ENCODE assay signal across 16 cellular contexts in the genomic region with DNA sequence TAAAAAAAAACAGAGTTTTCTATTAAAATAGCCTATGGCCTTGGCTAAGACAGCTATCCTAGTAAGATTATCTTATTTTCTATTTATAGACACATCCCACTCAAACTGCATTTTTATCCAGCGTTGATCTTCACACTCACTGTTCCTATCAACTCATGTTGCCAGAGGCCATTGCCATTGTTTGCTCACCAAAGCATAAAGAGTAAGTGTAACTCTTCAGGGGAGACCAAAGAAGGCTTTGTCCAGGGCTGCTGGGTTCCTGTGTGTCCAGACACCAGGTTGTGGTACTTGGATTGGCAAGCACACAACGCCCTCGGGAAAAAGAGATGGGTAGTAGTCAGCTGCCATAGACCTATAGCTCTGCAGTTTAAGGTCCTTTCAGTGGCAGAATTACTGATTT. TPM values are rescaled to one million over a fixed set of nuclear protein-coding genes. Genes with fewer than 3 reads are reported as not detected.
DNase-seq lines count a peak whose midpoint lies in the region; ATAC-seq and TF ChIP-seq lines count a peak whose summit lies in the region.
"Had no signal": no experiment of that assay in that cellular context is flagged by ENCODE, and none has a peak within 500 bp of the region (broad histone marks: within the 10 kb centered on the region; RNA-seq: fewer than 3 reads in every experiment).

No MANE protein-coding gene starts in this region.

- peak overlapping the region; percentile 87 for H3K4ac ChIP-seq in IMR-90 (ENCODE audit: low read depth, low read length)
- H3K4ac ChIP-seq in mesendoderm (ENCODE audit: low read depth, low read length): no peak overlapping the region

- no peaks in the 10 kb centered on the region for H3K27me3 ChIP-seq in IMR-90 (ENCODE audit: control insufficient read depth, insufficient read depth, low read length)
- H3K27me3 ChIP-seq in mesendoderm (ENCODE audit: insufficient read depth, low read length, poor library complexity): no peaks in the 10 kb centered on the region
- H3K27me3 ChIP-seq: BLaER1 treated with 17β-estradiol and CSF1 and Interleukin-3, amounts not matched to agents 10 nM and 100 nM had no signal

- dilution Hi-C loops in IMR-90 (cut with HindIII; ENCODE audit: low sequenced_read_pairs, unreplicated experiment): no loop called here

- peak overlapping the region; percentile 55 to 77; a peak in 3 of 4 replicates for H4K8ac ChIP-seq in IMR-90 (ENCODE audit: low read depth in 2 of 2, low read length in 2 of 2)
- no peak overlapping the region for H4K8ac ChIP-seq in mesendoderm (ENCODE audit: low read depth, low read length)

- H3K18ac ChIP-seq in IMR-90 (ENCODE audit: low read depth, low read length): peak overlapping the region; percentile 67
- H3K18ac ChIP-seq in mesendoderm (ENCODE audit: low read length): no peak overlapping the region

- TF ChIP-seq CTCF in IMR-90 (conservative IDR thresholded peaks at IDR 0.05; ENCODE audit: low read depth, low read length): no peak

- H2BK20ac ChIP-seq in IMR-90 (ENCODE audit: low read depth, low read length): peak overlapping the region; percentile 90

- H3K9me3 ChIP-seq in IMR-90 (ENCODE audit: control insufficient read depth, insufficient read depth, low read length) (no peaks in the 10 kb centered on the region), T-helper 17 cell (ENCODE audit: control insufficient read depth, low read length, poor library complexity, severe bottlenecking) (no peaks in the 10 kb centered on the region)

- H3K27ac ChIP-seq in IMR-90 (ENCODE audit: insufficient read depth, low read length) (peak overlapping the region; percentile 83), mesendoderm (ENCODE audit: low read depth, low read length) (no peak overlapping the region)
- H3K27ac ChIP-seq: BLaER1 treated with 17β-estradiol and CSF1 and Interleukin-3, amounts not matched to agents 10 nM and 100 nM had no signal

- CTCF ChIA-PET in IMR-90 (lab: Yijun Ruan, JAX): interaction anchor here (1.2 to 1.3 kb wide), 2 partner anchors 11 to 29 kb away, joined by 3 read pairs; no protein-coding TSS in a partner anchor

- BruUV-seq in IMR-90 (replicated peaks; lab: Mats Ljungman, UMichigan): no TSS peak

- TF ChIP-seq RAD21 in IMR-90 (IDR thresholded peaks at IDR 0.05; ENCODE audit: low read length): no peak

- H3K14ac ChIP-seq in IMR-90 (replicated peaks; ENCODE audit: low read depth, low read length): peak overlapping the region; percentile 42; the same call in 1 of the 2 replicates

- no peak overlapping the region for H2AFZ ChIP-seq in IMR-90 (replicated peaks; ENCODE audit: low read length, poor library complexity)

- H2BK5ac ChIP-seq in IMR-90 (ENCODE audit: low read depth, low read length, poor library complexity, severe bottlenecking): peak overlapping the region; percentile 81
- H2BK5ac ChIP-seq in mesendoderm (ENCODE audit: low read length): no peak overlapping the region

- in situ Hi-C loops in IMR-90 (cut with MboI; ENCODE audit: low sequenced_read_pairs): no loop called here

- H4K91ac ChIP-seq in IMR-90 (ENCODE audit: insufficient read depth, low read depth, low read length): peak overlapping the region; percentile 77

- H3K4me1 Mint-ChIP-seq in T-helper 17 cell: peaks cover 3% of the 10 kb centered on the region

- DNase-seq in NCI-H146 (lab: John Stamatoyannopoulos, UW) (peak; percentile 31), NCI-H146 treated with DMSO at 0.1 percent for 48 hours (lab: John Stamatoyannopoulos, UW; ENCODE audit: unreplicated experiment) (no peak), IMR-90 (no peak), T-helper 17 cell (no peak), mesendoderm (peak; percentile 51)
- DNase-seq: 8988T, EL, MV-4-11, NCI-H1694, NCI-H510A, SIG-M5 had no signal

- no peaks in the 10 kb centered on the region for H3K27me3 Mint-ChIP-seq in T-helper 17 cell

- H3K27ac Mint-ChIP-seq in T-helper 17 cell: peak overlapping the region; percentile 24

- POLR2A ChIA-PET in IMR-90 (lab: Charles Lee; ENCODE audit: unreplicated experiment): interaction anchor here (0.7 kb wide), 1 partner anchor 12 kb away, joined by 5 read pairs; no protein-coding TSS in a partner anchor

- H3K4me2 ChIP-seq in IMR-90 (ENCODE audit: low read depth, low read length): no peak overlapping the region
- no peak overlapping the region for H3K4me2 ChIP-seq in mesendoderm (ENCODE audit: low read length)
- H3K4me2 ChIP-seq: BLaER1 treated with 17β-estradiol and CSF1 and Interleukin-3, amounts not matched to agents 10 nM and 100 nM had no signal

- H2AK5ac ChIP-seq in IMR-90 (ENCODE audit: low read depth, low read length) (peak overlapping the region; percentile 95), mesendoderm (ENCODE audit: low read length) (no peak overlapping the region)

- H3K56ac ChIP-seq in IMR-90 (ENCODE audit: extremely low read depth, insufficient read depth, low read length) (no peak overlapping the region), mesendoderm (ENCODE audit: low read length) (no peak overlapping the region)

- H3K9ac ChIP-seq in IMR-90 (ENCODE audit: low read depth, low read length) (no peak overlapping the region), mesendoderm (ENCODE audit: low read length) (no peak overlapping the region)
- H3K9ac ChIP-seq: BLaER1 treated with 17β-estradiol and CSF1 and Interleukin-3, amounts not matched to agents 10 nM and 100 nM had no signal

- H4K20me1 ChIP-seq in IMR-90 (ENCODE audit: insufficient read depth, low read length): no peaks in the 10 kb centered on the region
- H4K20me1 ChIP-seq: BLaER1 treated with 17β-estradiol and CSF1 and Interleukin-3, amounts not matched to agents 10 nM and 100 nM had no signal

- H3K79me2 ChIP-seq in mesendoderm (ENCODE audit: control insufficient read depth, insufficient read depth, low read length): no peaks in the 10 kb centered on the region

- H3K36me3 Mint-ChIP-seq in T-helper 17 cell (ENCODE audit: low read depth): peaks cover 5% of the 10 kb centered on the region

- no peak overlapping the region for H3K4me3 Mint-ChIP-seq in T-helper 17 cell

- H3K4me1 ChIP-seq in IMR-90 (ENCODE audit: control insufficient read depth, insufficient read depth, low read length) (peaks cover 34% of the 10 kb centered on the region), mesendoderm (ENCODE audit: control insufficient read depth, low read depth, low read length) (no peaks in the 10 kb centered on the region)
- H3K4me1 ChIP-seq: BLaER1 treated with 17β-estradiol and CSF1 and Interleukin-3, amounts not matched to agents 10 nM and 100 nM had no signal

- H3K4me3 ChIP-seq in IMR-90 (ENCODE audit: insufficient read depth, low read depth, low read length) (no peak overlapping the region), mesendoderm (ENCODE audit: low read length) (no peak overlapping the region)
- H3K4me3 ChIP-seq: BLaER1 treated with 17β-estradiol and CSF1 and Interleukin-3, amounts not matched to agents 10 nM and 100 nM had no signal

- no CpG with 5 or more reads among the region's 3 CpGs for WGBS in IMR-90 (ENCODE audit: extremely low coverage in 2 of 2, insufficient read length in 1 of 2), 2 experiments
- whole genome bisulfite sequencing in mesendoderm (ENCODE audit: extremely low coverage, insufficient coverage, low lambda C conversion rate): no CpG with 5 or more reads among the region's 3 CpGs

- H3K79me1 ChIP-seq in IMR-90 (ENCODE audit: low read depth in 1 of 2, low read length in 2 of 2) (peaks cover 27 to 60% of the 10 kb centered on the region in 2 experiments), mesendoderm (ENCODE audit: low read length) (no peaks in the 10 kb centered on the region)

- no peak for ATAC-seq in IMR-90 (ENCODE audit: low read depth)
- ATAC-seq in T-helper 17 cell: no peak
- ATAC-seq in GM19035 (IDR thresholded peaks at IDR 0.05; ENCODE audit: unreplicated experiment): no peak
- ATAC-seq in GM18511 (IDR thresholded peaks at IDR 0.05; ENCODE audit: unreplicated experiment): no peak
- ATAC-seq in GM21367 (IDR thresholded peaks at IDR 0.05; ENCODE audit: unreplicated experiment): no peak
- ATAC-seq: HCT116 had no signal

- H3K9me1 ChIP-seq in IMR-90 (ENCODE audit: insufficient read depth, low read length): peaks cover 14% of the 10 kb centered on the region

- no peak for TF ChIP-seq POLR2A in IMR-90 (IDR thresholded peaks at IDR 0.05; ENCODE audit: low read depth, low read length)

- H2BK15ac ChIP-seq in IMR-90 (ENCODE audit: low read depth, low read length): peak overlapping the region; percentile 90; the same call in 2 of the 3 replicates
- no peak overlapping the region for H2BK15ac ChIP-seq in mesendoderm (replicated peaks; ENCODE audit: low read depth)

- peak overlapping the region; percentile 89 for H2BK120ac ChIP-seq in IMR-90 (ENCODE audit: low read depth, low read length)
- H2BK120ac ChIP-seq in mesendoderm (ENCODE audit: low read depth, low read length): no peak overlapping the region

- H3K23ac ChIP-seq in IMR-90 (ENCODE audit: low read depth, low read length): peak overlapping the region; percentile 11
- no peak overlapping the region for H3K23ac ChIP-seq in mesendoderm (ENCODE audit: low read length)

- intact Hi-C loops in IMR-90 (cut with micrococcal nuclease): no loop called here

- no peak overlapping the region for H2AK9ac ChIP-seq in IMR-90 (replicated peaks; ENCODE audit: low read depth, low read length, poor library complexity)

- peaks cover 22% of the 10 kb centered on the region for H3K36me3 ChIP-seq in IMR-90 (ENCODE audit: control insufficient read depth, insufficient read depth, low read length)
- no peaks in the 10 kb centered on the region for H3K36me3 ChIP-seq in mesendoderm (ENCODE audit: control insufficient read depth, insufficient read depth, low read length)

- peak overlapping the region; percentile 94 for H4K5ac ChIP-seq in IMR-90 (ENCODE audit: low read depth, low read length)
- no peak overlapping the region for H4K5ac ChIP-seq in mesendoderm (ENCODE audit: low read length)

TF ChIP-seq in IMR-90, 13 proteins besides CTCF, POLR2A, EP300 and RAD21 (continues in another document):
- TF ChIP-seq MAZ (IDR thresholded peaks at IDR 0.05; ENCODE audit: borderline replicate concordance, low read depth, low read length) (no peak), SMC3 (IDR thresholded peaks at IDR 0.05; ENCODE audit: low read depth, low read length) (no peak), BHLHE40 (IDR thresholded peaks at IDR 0.05; ENCODE audit: low read depth, low read length) (no peak), MXI1 (IDR thresholded peaks at IDR 0.05; ENCODE audit: borderline replicate concordance, low read depth, low read length) (no peak)

RNA-seq across cellular contexts. Expression of a gene that starts 31.4 kb away (rescaled TPM):
- total RNA-seq in IMR-90 (2012; rRNA removed) (757 and 978 TPM in 2 replicates), T-helper 17 cell (1 to 10 TPM; 3.8 to 4.6 TPM)
- polyA plus RNA-seq in IMR-90 (2012; rRNA removed): 1,117 and 1,235 TPM in 2 replicates
- 948 and 1,147 TPM in 2 replicates for polyA plus RNA-seq in IMR-90 (2012; cell fraction: cytosol; rRNA removed)
- polyA plus RNA-seq in IMR-90 (2012; cell fraction: nucleus; rRNA removed; ENCODE audit: low replicate concordance): 396 and 625 TPM in 2 replicates
- 1.5 TPM for polyA plus RNA-seq in mesendoderm (2013, experiment 1 of 2)
- polyA plus RNA-seq in mesendoderm (2013, experiment 2 of 2): 1.6 TPM

RNA-seq across cellular contexts. Expression of a gene that starts 41.1 kb away (rescaled TPM):
- total RNA-seq in IMR-90 (2012; rRNA removed) (28.1 and 32.8 TPM in 2 replicates), T-helper 17 cell (10 to 100 TPM; 20.7 to 32.3 TPM)
- polyA plus RNA-seq in IMR-90 (2012; rRNA removed): 26.8 and 30.6 TPM in 2 replicates
- polyA plus RNA-seq in IMR-90 (2012; cell fraction: cytosol; rRNA removed): 10.8 and 17.7 TPM in 2 replicates
- 41.6 and 41.8 TPM in 2 replicates for polyA plus RNA-seq in IMR-90 (2012; cell fraction: nucleus; rRNA removed; ENCODE audit: low replicate concordance)
- polyA plus RNA-seq in mesendoderm (2013, experiment 1 of 2): 4.1 TPM
- polyA plus RNA-seq in mesendoderm (2013, experiment 2 of 2): 4.3 TPM

Comparison
In these comparisons a context has a peak if more than half of its experiments do, and no peak if none do; other contexts are left out.
1. DNase-seq: peak in NCI-H146 (single experiment) and mesendoderm (single experiment); none in NCI-H146 treated with DMSO at 0.1 percent for 48 hours (single experiment), IMR-90 (single experiment) and T-helper 17 cell (0 of 3).
2. RNA of a gene that starts 31.4 kb away (total RNA-seq): 757 to 978 TPM in IMR-90; 3.8 to 4.6 TPM in T-helper 17 cell; every median in the first group is over 100 times any median in the second.